ENCODE assay signal across 1 cellular context in the genomic region with DNA sequence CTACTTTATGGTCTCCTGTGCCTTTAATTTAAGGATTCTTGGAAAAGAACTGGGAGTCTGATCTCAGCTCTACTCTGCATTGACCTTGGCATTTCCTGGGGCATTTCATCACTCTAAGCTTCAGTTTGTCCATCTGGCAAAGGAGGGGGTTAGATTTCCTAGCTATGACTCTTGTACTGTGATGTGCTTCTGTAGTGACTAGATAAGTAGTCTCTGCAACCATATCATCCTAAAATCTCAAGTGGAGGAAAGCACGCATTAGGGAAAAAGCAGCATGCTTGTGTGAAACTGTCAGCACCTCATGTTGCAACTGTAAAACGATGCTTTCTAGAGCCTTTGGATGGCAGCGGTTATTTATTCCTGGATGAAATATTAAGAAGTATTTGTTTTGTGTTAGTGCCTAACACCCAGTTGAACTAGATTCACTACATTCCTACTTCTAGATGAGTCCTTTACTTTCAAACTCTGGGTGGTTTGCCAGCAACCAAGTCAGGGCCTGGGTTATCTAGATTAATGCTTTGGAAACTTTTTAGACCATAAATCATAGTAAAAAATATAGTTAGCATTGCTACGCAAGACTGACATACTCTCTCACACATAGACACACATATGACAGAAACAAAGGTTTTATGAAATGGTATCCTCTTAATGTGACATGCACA.
TF ChIP-seq lines count a peak whose summit lies in the region.

No MANE protein-coding gene starts in this region.

TF ChIP-seq in K562, 482 proteins besides CTCF, POLR2A, EP300 and RAD21 (continued from another document and continues in another):
- TF ChIP-seq, protein P1, sequence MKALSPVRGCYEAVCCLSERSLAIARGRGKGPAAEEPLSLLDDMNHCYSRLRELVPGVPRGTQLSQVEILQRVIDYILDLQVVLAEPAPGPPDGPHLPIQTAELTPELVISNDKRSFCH (CRISPR knock-in tag; IDR thresholded peaks at IDR 0.05): no peak
- TF ChIP-seq, protein P1 (tag; IDR thresholded peaks at IDR 0.05): no peak
- TF ChIP-seq CHD1 (IDR thresholded peaks at IDR 0.05; ENCODE audit: low read length): no peak
- TF ChIP-seq, protein P2, sequence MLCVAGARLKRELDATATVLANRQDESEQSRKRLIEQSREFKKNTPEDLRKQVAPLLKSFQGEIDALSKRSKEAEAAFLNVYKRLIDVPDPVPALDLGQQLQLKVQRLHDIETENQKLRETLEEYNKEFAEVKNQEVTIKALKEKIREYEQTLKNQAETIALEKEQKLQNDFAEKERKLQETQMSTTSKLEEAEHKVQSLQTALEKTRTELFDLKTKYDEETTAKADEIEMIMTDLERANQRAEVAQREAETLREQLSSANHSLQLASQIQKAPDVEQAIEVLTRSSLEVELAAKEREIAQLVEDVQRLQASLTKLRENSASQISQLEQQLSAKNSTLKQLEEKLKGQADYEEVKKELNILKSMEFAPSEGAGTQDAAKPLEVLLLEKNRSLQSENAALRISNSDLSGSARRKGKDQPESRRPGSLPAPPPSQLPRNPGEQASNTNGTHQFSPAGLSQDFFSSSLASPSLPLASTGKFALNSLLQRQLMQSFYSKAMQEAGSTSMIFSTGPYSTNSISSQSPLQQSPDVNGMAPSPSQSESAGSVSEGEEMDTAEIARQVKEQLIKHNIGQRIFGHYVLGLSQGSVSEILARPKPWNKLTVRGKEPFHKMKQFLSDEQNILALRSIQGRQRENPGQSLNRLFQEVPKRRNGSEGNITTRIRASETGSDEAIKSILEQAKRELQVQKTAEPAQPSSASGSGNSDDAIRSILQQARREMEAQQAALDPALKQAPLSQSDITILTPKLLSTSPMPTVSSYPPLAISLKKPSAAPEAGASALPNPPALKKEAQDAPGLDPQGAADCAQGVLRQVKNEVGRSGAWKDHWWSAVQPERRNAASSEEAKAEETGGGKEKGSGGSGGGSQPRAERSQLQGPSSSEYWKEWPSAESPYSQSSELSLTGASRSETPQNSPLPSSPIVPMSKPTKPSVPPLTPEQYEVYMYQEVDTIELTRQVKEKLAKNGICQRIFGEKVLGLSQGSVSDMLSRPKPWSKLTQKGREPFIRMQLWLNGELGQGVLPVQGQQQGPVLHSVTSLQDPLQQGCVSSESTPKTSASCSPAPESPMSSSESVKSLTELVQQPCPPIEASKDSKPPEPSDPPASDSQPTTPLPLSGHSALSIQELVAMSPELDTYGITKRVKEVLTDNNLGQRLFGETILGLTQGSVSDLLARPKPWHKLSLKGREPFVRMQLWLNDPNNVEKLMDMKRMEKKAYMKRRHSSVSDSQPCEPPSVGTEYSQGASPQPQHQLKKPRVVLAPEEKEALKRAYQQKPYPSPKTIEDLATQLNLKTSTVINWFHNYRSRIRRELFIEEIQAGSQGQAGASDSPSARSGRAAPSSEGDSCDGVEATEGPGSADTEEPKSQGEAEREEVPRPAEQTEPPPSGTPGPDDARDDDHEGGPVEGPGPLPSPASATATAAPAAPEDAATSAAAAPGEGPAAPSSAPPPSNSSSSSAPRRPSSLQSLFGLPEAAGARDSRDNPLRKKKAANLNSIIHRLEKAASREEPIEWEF (CRISPR knock-in tag; IDR thresholded peaks at IDR 0.05): no peak
- no peak for TF ChIP-seq NCOA4 (IDR thresholded peaks at IDR 0.05; ENCODE audit: partially characterized antibody)
- TF ChIP-seq, protein P3, sequence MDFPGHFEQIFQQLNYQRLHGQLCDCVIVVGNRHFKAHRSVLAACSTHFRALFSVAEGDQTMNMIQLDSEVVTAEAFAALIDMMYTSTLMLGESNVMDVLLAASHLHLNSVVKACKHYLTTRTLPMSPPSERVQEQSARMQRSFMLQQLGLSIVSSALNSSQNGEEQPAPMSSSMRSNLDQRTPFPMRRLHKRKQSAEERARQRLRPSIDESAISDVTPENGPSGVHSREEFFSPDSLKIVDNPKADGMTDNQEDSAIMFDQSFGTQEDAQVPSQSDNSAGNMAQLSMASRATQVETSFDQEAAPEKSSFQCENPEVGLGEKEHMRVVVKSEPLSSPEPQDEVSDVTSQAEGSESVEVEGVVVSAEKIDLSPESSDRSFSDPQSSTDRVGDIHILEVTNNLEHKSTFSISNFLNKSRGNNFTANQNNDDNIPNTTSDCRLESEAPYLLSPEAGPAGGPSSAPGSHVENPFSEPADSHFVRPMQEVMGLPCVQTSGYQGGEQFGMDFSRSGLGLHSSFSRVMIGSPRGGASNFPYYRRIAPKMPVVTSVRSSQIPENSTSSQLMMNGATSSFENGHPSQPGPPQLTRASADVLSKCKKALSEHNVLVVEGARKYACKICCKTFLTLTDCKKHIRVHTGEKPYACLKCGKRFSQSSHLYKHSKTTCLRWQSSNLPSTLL (IDR thresholded peaks at IDR 0.05): no peak
- TF ChIP-seq, protein P4, sequence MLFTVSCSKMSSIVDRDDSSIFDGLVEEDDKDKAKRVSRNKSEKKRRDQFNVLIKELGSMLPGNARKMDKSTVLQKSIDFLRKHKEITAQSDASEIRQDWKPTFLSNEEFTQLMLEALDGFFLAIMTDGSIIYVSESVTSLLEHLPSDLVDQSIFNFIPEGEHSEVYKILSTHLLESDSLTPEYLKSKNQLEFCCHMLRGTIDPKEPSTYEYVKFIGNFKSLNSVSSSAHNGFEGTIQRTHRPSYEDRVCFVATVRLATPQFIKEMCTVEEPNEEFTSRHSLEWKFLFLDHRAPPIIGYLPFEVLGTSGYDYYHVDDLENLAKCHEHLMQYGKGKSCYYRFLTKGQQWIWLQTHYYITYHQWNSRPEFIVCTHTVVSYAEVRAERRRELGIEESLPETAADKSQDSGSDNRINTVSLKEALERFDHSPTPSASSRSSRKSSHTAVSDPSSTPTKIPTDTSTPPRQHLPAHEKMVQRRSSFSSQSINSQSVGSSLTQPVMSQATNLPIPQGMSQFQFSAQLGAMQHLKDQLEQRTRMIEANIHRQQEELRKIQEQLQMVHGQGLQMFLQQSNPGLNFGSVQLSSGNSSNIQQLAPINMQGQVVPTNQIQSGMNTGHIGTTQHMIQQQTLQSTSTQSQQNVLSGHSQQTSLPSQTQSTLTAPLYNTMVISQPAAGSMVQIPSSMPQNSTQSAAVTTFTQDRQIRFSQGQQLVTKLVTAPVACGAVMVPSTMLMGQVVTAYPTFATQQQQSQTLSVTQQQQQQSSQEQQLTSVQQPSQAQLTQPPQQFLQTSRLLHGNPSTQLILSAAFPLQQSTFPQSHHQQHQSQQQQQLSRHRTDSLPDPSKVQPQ (CRISPR knock-in tag; IDR thresholded peaks at IDR 0.05; ENCODE audit: borderline replicate concordance): no peak
- peak; percentile 83 for TF ChIP-seq HDAC2 (IDR thresholded peaks at IDR 0.05)
- TF ChIP-seq ZNF253 (CRISPR knock-in tag; conservative IDR thresholded peaks at IDR 0.05): no peak
- TF ChIP-seq, protein P5, sequence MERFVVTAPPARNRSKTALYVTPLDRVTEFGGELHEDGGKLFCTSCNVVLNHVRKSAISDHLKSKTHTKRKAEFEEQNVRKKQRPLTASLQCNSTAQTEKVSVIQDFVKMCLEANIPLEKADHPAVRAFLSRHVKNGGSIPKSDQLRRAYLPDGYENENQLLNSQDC (CRISPR knock-in tag; IDR thresholded peaks at IDR 0.05): no peak
- TF ChIP-seq CHD4 (IDR thresholded peaks at IDR 0.05; ENCODE audit: insufficient read depth, insufficient replicate concordance, low read depth, low read length, poor library complexity, severe bottlenecking): no peak
- peak; percentile 97 for TF ChIP-seq MEIS2 (IDR thresholded peaks at IDR 0.05; ENCODE audit: partially characterized antibody)
- TF ChIP-seq CBFA2T3 (IDR thresholded peaks at IDR 0.05): peak; percentile 95
- TF ChIP-seq, protein P6, sequence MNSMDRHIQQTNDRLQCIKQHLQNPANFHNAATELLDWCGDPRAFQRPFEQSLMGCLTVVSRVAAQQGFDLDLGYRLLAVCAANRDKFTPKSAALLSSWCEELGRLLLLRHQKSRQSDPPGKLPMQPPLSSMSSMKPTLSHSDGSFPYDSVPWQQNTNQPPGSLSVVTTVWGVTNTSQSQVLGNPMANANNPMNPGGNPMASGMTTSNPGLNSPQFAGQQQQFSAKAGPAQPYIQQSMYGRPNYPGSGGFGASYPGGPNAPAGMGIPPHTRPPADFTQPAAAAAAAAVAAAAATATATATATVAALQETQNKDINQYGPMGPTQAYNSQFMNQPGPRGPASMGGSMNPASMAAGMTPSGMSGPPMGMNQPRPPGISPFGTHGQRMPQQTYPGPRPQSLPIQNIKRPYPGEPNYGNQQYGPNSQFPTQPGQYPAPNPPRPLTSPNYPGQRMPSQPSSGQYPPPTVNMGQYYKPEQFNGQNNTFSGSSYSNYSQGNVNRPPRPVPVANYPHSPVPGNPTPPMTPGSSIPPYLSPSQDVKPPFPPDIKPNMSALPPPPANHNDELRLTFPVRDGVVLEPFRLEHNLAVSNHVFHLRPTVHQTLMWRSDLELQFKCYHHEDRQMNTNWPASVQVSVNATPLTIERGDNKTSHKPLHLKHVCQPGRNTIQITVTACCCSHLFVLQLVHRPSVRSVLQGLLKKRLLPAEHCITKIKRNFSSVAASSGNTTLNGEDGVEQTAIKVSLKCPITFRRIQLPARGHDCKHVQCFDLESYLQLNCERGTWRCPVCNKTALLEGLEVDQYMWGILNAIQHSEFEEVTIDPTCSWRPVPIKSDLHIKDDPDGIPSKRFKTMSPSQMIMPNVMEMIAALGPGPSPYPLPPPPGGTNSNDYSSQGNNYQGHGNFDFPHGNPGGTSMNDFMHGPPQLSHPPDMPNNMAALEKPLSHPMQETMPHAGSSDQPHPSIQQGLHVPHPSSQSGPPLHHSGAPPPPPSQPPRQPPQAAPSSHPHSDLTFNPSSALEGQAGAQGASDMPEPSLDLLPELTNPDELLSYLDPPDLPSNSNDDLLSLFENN (IDR thresholded peaks at IDR 0.05; ENCODE audit: low read depth in 2 of 2, low read length in 2 of 2): peak in 1 of 2 experiments; percentile 75; a peak in 2 of 4 replicates
- TF ChIP-seq, protein P7, sequence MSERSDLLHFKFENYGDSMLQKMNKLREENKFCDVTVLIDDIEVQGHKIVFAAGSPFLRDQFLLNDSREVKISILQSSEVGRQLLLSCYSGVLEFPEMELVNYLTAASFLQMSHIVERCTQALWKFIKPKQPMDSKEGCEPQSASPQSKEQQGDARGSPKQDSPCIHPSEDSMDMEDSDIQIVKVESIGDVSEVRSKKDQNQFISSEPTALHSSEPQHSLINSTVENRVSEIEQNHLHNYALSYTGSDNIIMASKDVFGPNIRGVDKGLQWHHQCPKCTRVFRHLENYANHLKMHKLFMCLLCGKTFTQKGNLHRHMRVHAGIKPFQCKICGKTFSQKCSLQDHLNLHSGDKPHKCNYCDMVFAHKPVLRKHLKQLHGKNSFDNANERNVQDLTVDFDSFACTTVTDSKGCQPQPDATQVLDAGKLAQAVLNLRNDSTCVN (CRISPR knock-in tag; IDR thresholded peaks at IDR 0.05): no peak
- TF ChIP-seq, protein P8, sequence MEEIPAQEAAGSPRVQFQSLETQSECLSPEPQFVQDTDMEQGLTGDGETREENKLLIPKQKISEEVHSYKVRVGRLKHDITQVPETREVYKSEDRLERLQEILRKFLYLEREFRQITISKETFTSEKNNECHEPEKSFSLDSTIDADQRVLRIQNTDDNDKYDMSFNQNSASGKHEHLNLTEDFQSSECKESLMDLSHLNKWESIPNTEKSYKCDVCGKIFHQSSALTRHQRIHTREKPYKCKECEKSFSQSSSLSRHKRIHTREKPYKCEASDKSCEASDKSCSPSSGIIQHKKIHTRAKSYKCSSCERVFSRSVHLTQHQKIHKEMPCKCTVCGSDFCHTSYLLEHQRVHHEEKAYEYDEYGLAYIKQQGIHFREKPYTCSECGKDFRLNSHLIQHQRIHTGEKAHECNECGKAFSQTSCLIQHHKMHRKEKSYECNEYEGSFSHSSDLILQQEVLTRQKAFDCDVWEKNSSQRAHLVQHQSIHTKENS (CRISPR knock-in tag; IDR thresholded peaks at IDR 0.05): no peak
- peak; percentile 83 for TF ChIP-seq L3MBTL2 (IDR thresholded peaks at IDR 0.05)
- peak in 1 of 2 experiments; percentile 94; a peak in 2 of 4 replicates for TF ChIP-seq HDAC1 (IDR thresholded peaks at IDR 0.05)
- peak; percentile 52; the same call in 1 of the 2 replicates for TF ChIP-seq PYGO2 (tag; IDR thresholded peaks at IDR 0.05)
- TF ChIP-seq CBX3 (IDR thresholded peaks at IDR 0.05; ENCODE audit: borderline replicate concordance in 1 of 2, low read length in 2 of 2): peak in 1 of 2 experiments; percentile 36; a peak in 1 of 3 replicates
- TF ChIP-seq, protein P9, sequence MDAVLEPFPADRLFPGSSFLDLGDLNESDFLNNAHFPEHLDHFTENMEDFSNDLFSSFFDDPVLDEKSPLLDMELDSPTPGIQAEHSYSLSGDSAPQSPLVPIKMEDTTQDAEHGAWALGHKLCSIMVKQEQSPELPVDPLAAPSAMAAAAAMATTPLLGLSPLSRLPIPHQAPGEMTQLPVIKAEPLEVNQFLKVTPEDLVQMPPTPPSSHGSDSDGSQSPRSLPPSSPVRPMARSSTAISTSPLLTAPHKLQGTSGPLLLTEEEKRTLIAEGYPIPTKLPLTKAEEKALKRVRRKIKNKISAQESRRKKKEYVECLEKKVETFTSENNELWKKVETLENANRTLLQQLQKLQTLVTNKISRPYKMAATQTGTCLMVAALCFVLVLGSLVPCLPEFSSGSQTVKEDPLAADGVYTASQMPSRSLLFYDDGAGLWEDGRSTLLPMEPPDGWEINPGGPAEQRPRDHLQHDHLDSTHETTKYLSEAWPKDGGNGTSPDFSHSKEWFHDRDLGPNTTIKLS (IDR thresholded peaks at IDR 0.05; ENCODE audit: borderline replicate concordance, low read depth): no peak; the same call in 1 of the 2 replicates
- TF ChIP-seq SMARCE1 (IDR thresholded peaks at IDR 0.05): peak; percentile 93
- TF ChIP-seq RBM39 (optimal IDR thresholded peaks at IDR 0.05; ENCODE audit: low read depth, low read length): no peak
- TF ChIP-seq ZNF589 (CRISPR knock-in tag; IDR thresholded peaks at IDR 0.05; ENCODE audit: low read depth): peak; percentile 70; the same call in 1 of the 2 replicates
- TF ChIP-seq, protein P10, sequence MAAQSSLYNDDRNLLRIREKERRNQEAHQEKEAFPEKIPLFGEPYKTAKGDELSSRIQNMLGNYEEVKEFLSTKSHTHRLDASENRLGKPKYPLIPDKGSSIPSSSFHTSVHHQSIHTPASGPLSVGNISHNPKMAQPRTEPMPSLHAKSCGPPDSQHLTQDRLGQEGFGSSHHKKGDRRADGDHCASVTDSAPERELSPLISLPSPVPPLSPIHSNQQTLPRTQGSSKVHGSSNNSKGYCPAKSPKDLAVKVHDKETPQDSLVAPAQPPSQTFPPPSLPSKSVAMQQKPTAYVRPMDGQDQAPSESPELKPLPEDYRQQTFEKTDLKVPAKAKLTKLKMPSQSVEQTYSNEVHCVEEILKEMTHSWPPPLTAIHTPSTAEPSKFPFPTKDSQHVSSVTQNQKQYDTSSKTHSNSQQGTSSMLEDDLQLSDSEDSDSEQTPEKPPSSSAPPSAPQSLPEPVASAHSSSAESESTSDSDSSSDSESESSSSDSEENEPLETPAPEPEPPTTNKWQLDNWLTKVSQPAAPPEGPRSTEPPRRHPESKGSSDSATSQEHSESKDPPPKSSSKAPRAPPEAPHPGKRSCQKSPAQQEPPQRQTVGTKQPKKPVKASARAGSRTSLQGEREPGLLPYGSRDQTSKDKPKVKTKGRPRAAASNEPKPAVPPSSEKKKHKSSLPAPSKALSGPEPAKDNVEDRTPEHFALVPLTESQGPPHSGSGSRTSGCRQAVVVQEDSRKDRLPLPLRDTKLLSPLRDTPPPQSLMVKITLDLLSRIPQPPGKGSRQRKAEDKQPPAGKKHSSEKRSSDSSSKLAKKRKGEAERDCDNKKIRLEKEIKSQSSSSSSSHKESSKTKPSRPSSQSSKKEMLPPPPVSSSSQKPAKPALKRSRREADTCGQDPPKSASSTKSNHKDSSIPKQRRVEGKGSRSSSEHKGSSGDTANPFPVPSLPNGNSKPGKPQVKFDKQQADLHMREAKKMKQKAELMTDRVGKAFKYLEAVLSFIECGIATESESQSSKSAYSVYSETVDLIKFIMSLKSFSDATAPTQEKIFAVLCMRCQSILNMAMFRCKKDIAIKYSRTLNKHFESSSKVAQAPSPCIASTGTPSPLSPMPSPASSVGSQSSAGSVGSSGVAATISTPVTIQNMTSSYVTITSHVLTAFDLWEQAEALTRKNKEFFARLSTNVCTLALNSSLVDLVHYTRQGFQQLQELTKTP (IDR thresholded peaks at IDR 0.05; ENCODE audit: low read depth in 1 of 2, partially characterized antibody in 2 of 2): peak in 1 of 2 experiments; percentile 62
- TF ChIP-seq ZNF780A (CRISPR knock-in tag; IDR thresholded peaks at IDR 0.05): no peak
- TF ChIP-seq NBN (IDR thresholded peaks at IDR 0.05; ENCODE audit: low read depth): peak; percentile 85
- TF ChIP-seq SMARCC2 (IDR thresholded peaks at IDR 0.05; ENCODE audit: low read depth): peak; percentile 83
